17 cellular contexts compared by ENCODE assay signal in the genomic region with DNA sequence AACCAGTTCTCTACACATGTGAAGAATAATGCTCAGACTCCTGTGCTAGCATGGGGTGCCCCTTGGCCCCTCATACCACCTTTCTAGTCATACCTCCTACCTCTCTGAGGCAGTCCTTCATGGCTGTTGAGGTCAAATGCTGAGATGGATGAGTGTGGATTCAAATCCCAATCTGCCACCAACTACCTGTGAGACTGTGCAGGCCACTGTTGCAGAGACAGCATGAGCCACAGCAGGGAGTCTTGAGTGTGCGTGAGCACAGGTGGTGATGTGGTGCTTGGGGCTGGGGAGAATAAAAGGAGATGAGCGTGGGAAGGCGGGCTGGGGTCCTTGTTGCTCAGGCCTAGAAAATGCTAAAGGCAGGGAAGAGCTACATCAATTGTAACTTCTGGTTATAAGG.
DNase-seq lines count a peak whose midpoint lies in the region; ATAC-seq and TF ChIP-seq lines count a peak whose summit lies in the region.
"Had no signal": no experiment of that assay in that cellular context is flagged by ENCODE, and none has a peak within 500 bp of the region (broad histone marks: within the 10 kb centered on the region; RNA-seq: fewer than 3 reads in every experiment).

No MANE protein-coding gene starts in this region.

- ATAC-seq in GM18861 (IDR thresholded peaks at IDR 0.05; ENCODE audit: unreplicated experiment), result no peak
- ATAC-seq: GM12878, GM23338 had no signal

- no peak overlapping the region for H3K4me3 ChIP-seq in endodermal cell (ENCODE audit: low read length)
- no peak overlapping the region for H3K4me3 ChIP-seq in neural progenitor cell
- H3K4me3 ChIP-seq: GM12878, GM23338, HAP-1 had no signal

- WGBS in endodermal cell (ENCODE audit: insufficient coverage in 1 of 2, insufficient read length in 1 of 2), 2 experiments, result 91% methylated on average over 3 of the region's 3 CpGs; no CpG with 5 or more reads in 1 of the 2 experiments

- DNase-seq in NCI-H345 (lab: John Stamatoyannopoulos, UW), result peak; percentile 20
- DNase-seq in NCI-H345 treated with DMSO at 0.1 percent for 48 hours (lab: John Stamatoyannopoulos, UW; ENCODE audit: unreplicated experiment), result no peak
- DNase-seq in endodermal cell, result peak; percentile 66
- DNase-seq in neural progenitor cell (ENCODE audit: low spot score), result no peak
- DNase-seq in anterior cingulate cortex (lab: John Stamatoyannopoulos, UW), result no peak
- DNase-seq: C1 segment of cervical spinal cord; Calu3; CD4-positive, alpha-beta memory T cell; COR-L47; DMS79; EL; GDM1; HFFc6 had no signal

- H3F3A ChIP-seq in neural progenitor cell (ENCODE audit: low read depth), result no peaks in the 10 kb centered on the region

- no peaks in the 10 kb centered on the region for H3K27me3 Mint-ChIP-seq in endodermal cell (ENCODE audit: insufficient read depth)
- H3K27me3 Mint-ChIP-seq in neural progenitor cell (ENCODE audit: insufficient read depth, low read depth), result peaks cover 8% of the 10 kb centered on the region

- H3K9me3 ChIP-seq in endodermal cell (ENCODE audit: control insufficient read depth, low read length), result no peaks in the 10 kb centered on the region
- no peaks in the 10 kb centered on the region for H3K9me3 ChIP-seq in neural progenitor cell (ENCODE audit: low read depth)
- H3K9me3 ChIP-seq: HAP-1 had no signal

- H3K27ac ChIP-seq in endodermal cell (ENCODE audit: low read depth, low read length) (no peak overlapping the region), neural progenitor cell (no peak overlapping the region)

- H3K36me3 Mint-ChIP-seq in endodermal cell (ENCODE audit: low read depth) (no peaks in the 10 kb centered on the region), neural progenitor cell (peaks cover 2% of the 10 kb centered on the region)
- H3K36me3 Mint-ChIP-seq: CD4-positive, alpha-beta memory T cell had no signal

- no peak overlapping the region for H3K4me2 ChIP-seq in neural progenitor cell
- H3K4me2 ChIP-seq: GM23338 had no signal

- no peaks in the 10 kb centered on the region for H4K20me1 ChIP-seq in neural progenitor cell (ENCODE audit: low read depth)

- H3K27me3 ChIP-seq in endodermal cell (ENCODE audit: control insufficient read depth, insufficient read depth, low read length, poor library complexity, severe bottlenecking) (no peaks in the 10 kb centered on the region), neural progenitor cell (no peaks in the 10 kb centered on the region)

- peaks cover 5% of the 10 kb centered on the region for H3K4me1 Mint-ChIP-seq in endodermal cell
- peaks cover 75% of the 10 kb centered on the region for H3K4me1 Mint-ChIP-seq in neural progenitor cell
- H3K4me1 Mint-ChIP-seq: CD4-positive, alpha-beta memory T cell had no signal

- H3K9ac ChIP-seq in endodermal cell (ENCODE audit: extremely low read depth, low read length, poor library complexity, severe bottlenecking), result no peak overlapping the region
- no peak overlapping the region for H3K9ac ChIP-seq in neural progenitor cell

- H3K79me2 ChIP-seq in neural progenitor cell (ENCODE audit: low read depth), result no peaks in the 10 kb centered on the region

- no peak overlapping the region for H2AFZ ChIP-seq in neural progenitor cell (replicated peaks)
- H2AFZ ChIP-seq: GM23338 had no signal

- no peak overlapping the region for H3K27ac Mint-ChIP-seq in endodermal cell
- H3K27ac Mint-ChIP-seq in neural progenitor cell, result peak overlapping the region; percentile 55
- H3K27ac Mint-ChIP-seq: CD4-positive, alpha-beta memory T cell; GM23338; HFFc6 had no signal

- TF ChIP-seq CTCF in endodermal cell (conservative IDR thresholded peaks at IDR 0.05) (no peak), neural progenitor cell (IDR thresholded peaks at IDR 0.05) (no peak)

- no peaks in the 10 kb centered on the region for H3K4me1 ChIP-seq in endodermal cell (ENCODE audit: control insufficient read depth, insufficient read depth, low read length)
- H3K4me1 ChIP-seq in neural progenitor cell, result peaks cover 7% of the 10 kb centered on the region

- no peaks in the 10 kb centered on the region for H3K9me3 Mint-ChIP-seq in endodermal cell
- no peaks in the 10 kb centered on the region for H3K9me3 Mint-ChIP-seq in neural progenitor cell
- H3K9me3 Mint-ChIP-seq: GM23338, HFFc6 had no signal

- H3K36me3 ChIP-seq in endodermal cell (ENCODE audit: control insufficient read depth, insufficient read depth, low read length), result no peaks in the 10 kb centered on the region
- H3K36me3 ChIP-seq in neural progenitor cell, result no peaks in the 10 kb centered on the region
- H3K36me3 ChIP-seq: HAP-1 had no signal

- H3K4me3 Mint-ChIP-seq in endodermal cell, result no peak overlapping the region
- peak overlapping the region; percentile 63 for H3K4me3 Mint-ChIP-seq in neural progenitor cell
- H3K4me3 Mint-ChIP-seq: CD4-positive, alpha-beta memory T cell; GM23338; HFFc6 had no signal

Comparison
In these comparisons a context has a peak if more than half of its experiments do, and no peak if none do; other contexts are left out.
1. DNase-seq: peak in NCI-H345 (single experiment) and endodermal cell (single experiment); none in NCI-H345 treated with DMSO at 0.1 percent for 48 hours (single experiment), neural progenitor cell (single experiment) and anterior cingulate cortex (0 of 58).